ENCODE assay signal across 1 cellular context in the genomic region with DNA sequence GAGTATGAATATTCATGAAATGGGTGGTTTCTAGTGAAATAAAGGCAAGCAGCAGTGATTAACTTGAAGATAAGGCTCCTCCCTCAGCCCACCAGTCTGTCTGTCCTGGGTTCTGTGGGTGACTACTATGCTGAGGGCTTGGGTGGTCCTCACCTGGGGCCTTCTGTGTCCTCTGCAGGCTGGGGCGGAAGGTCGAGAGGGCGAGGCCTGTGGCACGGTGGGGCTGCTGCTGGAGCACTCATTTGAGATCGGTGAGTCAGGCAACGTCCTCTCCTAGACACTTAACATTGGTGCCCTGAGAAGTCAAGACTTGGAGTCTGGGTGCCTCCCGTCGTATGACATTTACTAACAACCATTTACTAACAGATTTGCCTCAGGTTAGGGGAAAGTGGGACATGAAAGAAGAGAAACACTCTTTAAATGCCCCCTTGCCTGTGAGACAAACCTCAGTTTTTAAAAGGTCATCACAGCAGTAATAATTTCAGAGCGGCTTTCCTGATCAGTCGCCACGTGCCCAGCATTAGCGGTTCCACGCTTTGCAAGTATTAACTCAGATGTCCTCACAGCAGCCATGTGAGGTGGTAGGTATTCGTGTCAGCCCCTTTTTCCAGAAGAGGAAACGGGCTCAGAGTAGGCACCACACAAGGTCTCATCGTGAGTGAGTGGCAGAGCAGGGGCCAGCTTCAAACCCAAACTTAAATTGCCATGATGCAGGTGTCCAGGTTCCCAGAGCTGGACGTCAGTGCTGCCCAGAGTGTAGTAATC.
TF ChIP-seq lines count a peak whose summit lies in the region.

No MANE protein-coding gene starts in this region.

TF ChIP-seq in SK-N-SH, 30 proteins besides CTCF, POLR2A, EP300 and RAD21 (continued from another document):
- TF ChIP-seq, protein P1, sequence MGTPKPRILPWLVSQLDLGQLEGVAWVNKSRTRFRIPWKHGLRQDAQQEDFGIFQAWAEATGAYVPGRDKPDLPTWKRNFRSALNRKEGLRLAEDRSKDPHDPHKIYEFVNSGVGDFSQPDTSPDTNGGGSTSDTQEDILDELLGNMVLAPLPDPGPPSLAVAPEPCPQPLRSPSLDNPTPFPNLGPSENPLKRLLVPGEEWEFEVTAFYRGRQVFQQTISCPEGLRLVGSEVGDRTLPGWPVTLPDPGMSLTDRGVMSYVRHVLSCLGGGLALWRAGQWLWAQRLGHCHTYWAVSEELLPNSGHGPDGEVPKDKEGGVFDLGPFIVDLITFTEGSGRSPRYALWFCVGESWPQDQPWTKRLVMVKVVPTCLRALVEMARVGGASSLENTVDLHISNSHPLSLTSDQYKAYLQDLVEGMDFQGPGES (IDR thresholded peaks at IDR 0.05; ENCODE audit: low read depth, low read length) = no peak
- no peak for TF ChIP-seq FOXM1 (IDR thresholded peaks at IDR 0.05; ENCODE audit: low read depth)
- no peak for TF ChIP-seq SIN3A (IDR thresholded peaks at IDR 0.05; ENCODE audit: borderline replicate concordance, low read depth, low read length)
- TF ChIP-seq TAF1 (IDR thresholded peaks at IDR 0.05; ENCODE audit: borderline replicate concordance, low read depth, low read length) = no peak
- no peak for TF ChIP-seq RFX5 (IDR thresholded peaks at IDR 0.05; ENCODE audit: low read length)
- no peak for TF ChIP-seq NRF1 (IDR thresholded peaks at IDR 0.05; ENCODE audit: low read depth, low read length)
- no peak for TF ChIP-seq USF1 (IDR thresholded peaks at IDR 0.05; ENCODE audit: borderline replicate concordance, low read depth)
- TF ChIP-seq, protein P2, sequence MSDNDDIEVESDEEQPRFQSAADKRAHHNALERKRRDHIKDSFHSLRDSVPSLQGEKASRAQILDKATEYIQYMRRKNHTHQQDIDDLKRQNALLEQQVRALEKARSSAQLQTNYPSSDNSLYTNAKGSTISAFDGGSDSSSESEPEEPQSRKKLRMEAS (IDR thresholded peaks at IDR 0.05; ENCODE audit: low read depth) = no peak
